10 cellular contexts compared by ENCODE assay signal in the genomic region with DNA sequence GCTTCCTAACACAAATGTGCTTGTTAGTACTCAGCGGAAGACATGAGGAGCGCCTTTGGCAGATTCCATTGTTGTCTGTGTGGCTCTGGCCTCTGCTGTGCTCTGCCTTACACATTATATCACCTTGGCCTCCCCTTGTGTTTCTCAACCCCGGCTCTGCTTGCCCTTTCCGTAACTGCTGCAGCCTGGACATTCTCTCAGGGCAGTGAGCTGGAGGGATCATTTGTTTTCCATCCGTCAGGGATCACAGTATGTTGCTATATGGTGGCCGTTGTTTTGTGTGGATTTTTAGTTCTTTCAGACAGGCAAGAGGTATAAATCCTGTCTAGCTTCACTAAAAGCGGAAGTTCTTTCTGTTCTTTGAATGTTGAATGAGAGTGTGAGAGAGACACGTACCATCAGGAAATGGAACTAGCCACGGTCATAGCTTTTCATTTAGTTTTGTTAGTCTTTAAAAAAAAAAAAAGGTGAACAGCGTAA.
A peak's percentile ranks its signal among the peaks of the same experiment; 100 is the strongest.
DNase-seq lines count a peak whose midpoint lies in the region; ATAC-seq, FAIRE-seq and TF ChIP-seq lines count a peak whose summit lies in the region.
"Had no signal": no experiment of that assay in that cellular context is flagged by ENCODE, and none has a peak within 500 bp of the region (broad histone marks: within the 10 kb centered on the region; RNA-seq: fewer than 3 reads in every experiment).

No MANE protein-coding gene starts in this region.

- peak overlapping the region; percentile 35 to 73 (median 60); a peak in 20 of 22 replicates for H3K9ac ChIP-seq in BLaER1 treated with 17β-estradiol and CSF1 and Interleukin-3, amounts not matched to agents 10 nM and 100 nM
- peak overlapping the region; percentile 63; the same call in 1 of the 2 replicates for H3K9ac ChIP-seq in GM12878 (ENCODE audit: control insufficient read depth, insufficient read depth, low read length)

- H2AFZ ChIP-seq in GM12878 (ENCODE audit: control insufficient read depth, low read depth, low read length), result peak overlapping the region; percentile 82

- CTCF ChIA-PET in GM12878 (lab: Yijun Ruan, JAX), result interaction anchor here (0.6 to 5.6 kb wide), 18 partner anchors 9 to 1319 kb away, joined by 3 to 49 read pairs (median 4); no protein-coding TSS in a partner anchor

- WGBS in GM12878 (ENCODE audit: insufficient coverage, insufficient replicate concordance, low lambda C conversion rate, missing lambda C conversion rate), result 39% methylated on average over 10 of the region's 10 CpGs

- 0 out of 4 replicates have a peak, but pooled peaks of 1 of the 2 experiments have one; percentile 9 for TF ChIP-seq EP300 in GM12878 (IDR thresholded peaks at IDR 0.05; ENCODE audit: borderline replicate concordance in 1 of 2, control insufficient read depth in 1 of 2, low read depth in 2 of 2, low read length in 2 of 2)

- peak overlapping the region in 7 of 10 experiments; percentile 0 to 29 (median 12); a peak in 6 of 20 replicates for H3K4me3 ChIP-seq in BLaER1 treated with 17β-estradiol and CSF1 and Interleukin-3, amounts not matched to agents 10 nM and 100 nM
- H3K4me3 ChIP-seq in GM12878 (peak overlapping the region; percentile 59), ascending aorta (no peak overlapping the region)
- H3K4me3 ChIP-seq: SJSA1 had no signal

- TF ChIP-seq CTCF in GM12878 (IDR thresholded peaks at IDR 0.05 in 2 of 3, conservative IDR thresholded peaks at IDR 0.05 in 1 of 3; ENCODE audit: control insufficient read depth in 2 of 3, extremely low read depth in 1 of 3, insufficient read depth in 1 of 3, low read depth in 3 of 3, low read length in 3 of 3), result no peak
- no peak for TF ChIP-seq CTCF in ascending aorta (IDR thresholded peaks at IDR 0.05)

- RAD21 ChIA-PET in GM12878 (lab: Charles Lee; ENCODE audit: unreplicated experiment), result interaction anchor here (0.7 to 6.2 kb wide), 30 partner anchors 10 to 691 kb away, joined by 3 to 54 read pairs (median 6); a partner anchor contains a TSS

- no peak for DNase-seq in GM12878 (ENCODE audit: low read depth, low spot score)
- no peak for DNase-seq in ascending aorta (ENCODE audit: low spot score in 2 of 2)
- DNase-seq in stimulated activated CD4-positive, alpha-beta T cell treated with anti-CD3 and anti-CD28 coated beads, Interleukin-1b, Interleukin-23, amount 100 ng/mL, for 48 hours, result no peak
- DNase-seq in HCEC 1CT, result no peak
- DNase-seq: DND-41 had no signal

- ATAC-seq in GM19372 (IDR thresholded peaks at IDR 0.05; ENCODE audit: low read depth, unreplicated experiment), result peak; percentile 81
- ATAC-seq in HG03378 (IDR thresholded peaks at IDR 0.05; ENCODE audit: unreplicated experiment), result peak; percentile 77
- ATAC-seq in GM12878, result peak; percentile 88
- no peak for ATAC-seq in activated CD4-positive, CD25-positive, alpha-beta regulatory T cell treated with anti-CD3 and anti-CD28 coated beads, Interleukin-2, amount 50 U/mL, for 24 hours

- no peak for TF ChIP-seq POLR2A in GM12878 (IDR thresholded peaks at IDR 0.05; ENCODE audit: low read depth, low read length)

- TF ChIP-seq RAD21 in GM12878 (IDR thresholded peaks at IDR 0.05; ENCODE audit: insufficient read depth, low read depth, low read length), result no peak

- no peaks in the 10 kb centered on the region for H3K27me3 ChIP-seq in BLaER1 treated with 17β-estradiol and CSF1 and Interleukin-3, amounts not matched to agents 10 nM and 100 nM
- H3K27me3 ChIP-seq in GM12878 (replicated peaks in 1 of 2; ENCODE audit: control insufficient read depth in 2 of 2, insufficient read depth in 2 of 2, low read length in 1 of 2) (no peaks in the 10 kb centered on the region), ascending aorta (no peaks in the 10 kb centered on the region)
- H3K27me3 ChIP-seq: SJSA1 had no signal

- H3K9me3 ChIP-seq in BLaER1 treated with 17β-estradiol and CSF1 and Interleukin-3, amounts not matched to agents 10 nM and 100 nM (replicated peaks in 1 of 11), result peaks cover 36 to 49% (median 43%) of the 10 kb centered on the region in 11 experiments
- H3K9me3 ChIP-seq in GM12878 (replicated peaks; ENCODE audit: control insufficient read depth, insufficient read depth, low read length) (peaks cover 17% of the 10 kb centered on the region), ascending aorta (peaks cover 7 to 17% of the 10 kb centered on the region in 2 donors)

- H3K4me1 ChIP-seq in BLaER1 treated with 17β-estradiol and CSF1 and Interleukin-3, amounts not matched to agents 10 nM and 100 nM, result peaks cover 43 to 51% (median 47%) of the 10 kb centered on the region in 10 experiments
- H3K4me1 ChIP-seq in GM12878 (ENCODE audit: control insufficient read depth, insufficient read depth, low read length), result peaks cover 29% of the 10 kb centered on the region
- H3K4me1 ChIP-seq in ascending aorta, result no peaks in the 10 kb centered on the region
- H3K4me1 ChIP-seq: SJSA1 had no signal

- in situ Hi-C loops in GM12878 (cut with MboI), result no loop called here

- no TSS peak for BruUV-seq in GM12878 (replicated peaks; lab: Mats Ljungman, UMichigan)

- H3K36me3 ChIP-seq in BLaER1 treated with 17β-estradiol and CSF1 and Interleukin-3, amounts not matched to agents 10 nM and 100 nM, result peaks cover 30 to 79% (median 64%) of the 10 kb centered on the region in 11 experiments
- H3K36me3 ChIP-seq in GM12878 (ENCODE audit: control insufficient read depth in 2 of 2, insufficient read depth in 2 of 2, low read length in 1 of 2), result peaks cover 5% of the 10 kb centered on the region in 2 experiments; a peak in 3 of 4 replicates
- no peaks in the 10 kb centered on the region for H3K36me3 ChIP-seq in ascending aorta
- H3K36me3 ChIP-seq: SJSA1 had no signal

- FAIRE-seq in GM12878 (lab: Jason Lieb, UNC), result no peak

- peak overlapping the region; percentile 44 to 80 (median 70); a peak in 21 of 22 replicates for H3K27ac ChIP-seq in BLaER1 treated with 17β-estradiol and CSF1 and Interleukin-3, amounts not matched to agents 10 nM and 100 nM
- H3K27ac ChIP-seq in GM12878 (ENCODE audit: control insufficient read depth, insufficient read depth) (peak overlapping the region; percentile 90), ascending aorta (no peak overlapping the region)
- H3K27ac ChIP-seq: SJSA1 had no signal

- peak overlapping the region; percentile 54 to 92 (median 76) for H3K4me2 ChIP-seq in BLaER1 treated with 17β-estradiol and CSF1 and Interleukin-3, amounts not matched to agents 10 nM and 100 nM
- H3K4me2 ChIP-seq in GM12878 (ENCODE audit: control insufficient read depth, insufficient read depth), result peak overlapping the region; percentile 87

- intact Hi-C loops in GM12878 (cut with micrococcal nuclease; ENCODE audit: unreplicated experiment), result no loop called here
- intact Hi-C loops in ascending aorta (cut with DNase I), result no loop called here

- H3K79me2 ChIP-seq in GM12878 (ENCODE audit: control insufficient read depth, insufficient read depth, low read length), result peaks cover 68% of the 10 kb centered on the region

- POLR2A ChIA-PET in GM12878 (lab: Charles Lee), result interaction anchor here (0.6 to 3.0 kb wide), 18 partner anchors 10 to 571 kb away, joined by 3 to 55 read pairs (median 6); no protein-coding TSS in a partner anchor

- SMC1A ChIA-PET in GM12878 (lab: Charles Lee; ENCODE audit: uncharacterized antibody, unreplicated experiment), result interaction anchor here (0.6 to 6.4 kb wide), 24 partner anchors 11 to 262 kb away, joined by 3 to 136 read pairs (median 8); no protein-coding TSS in a partner anchor

- H4K20me1 ChIP-seq in BLaER1 treated with 17β-estradiol and CSF1 and Interleukin-3, amounts not matched to agents 10 nM and 100 nM, result peaks cover 21 to 57% (median 45%) of the 10 kb centered on the region in 11 experiments; a peak in 17 of 22 replicates
- no peaks in the 10 kb centered on the region for H4K20me1 ChIP-seq in GM12878 (ENCODE audit: control insufficient read depth, insufficient read depth)

TF ChIP-seq in GM12878, 131 proteins besides CTCF, POLR2A, EP300 and RAD21 (continues in another document):
- TF ChIP-seq, protein P1, sequence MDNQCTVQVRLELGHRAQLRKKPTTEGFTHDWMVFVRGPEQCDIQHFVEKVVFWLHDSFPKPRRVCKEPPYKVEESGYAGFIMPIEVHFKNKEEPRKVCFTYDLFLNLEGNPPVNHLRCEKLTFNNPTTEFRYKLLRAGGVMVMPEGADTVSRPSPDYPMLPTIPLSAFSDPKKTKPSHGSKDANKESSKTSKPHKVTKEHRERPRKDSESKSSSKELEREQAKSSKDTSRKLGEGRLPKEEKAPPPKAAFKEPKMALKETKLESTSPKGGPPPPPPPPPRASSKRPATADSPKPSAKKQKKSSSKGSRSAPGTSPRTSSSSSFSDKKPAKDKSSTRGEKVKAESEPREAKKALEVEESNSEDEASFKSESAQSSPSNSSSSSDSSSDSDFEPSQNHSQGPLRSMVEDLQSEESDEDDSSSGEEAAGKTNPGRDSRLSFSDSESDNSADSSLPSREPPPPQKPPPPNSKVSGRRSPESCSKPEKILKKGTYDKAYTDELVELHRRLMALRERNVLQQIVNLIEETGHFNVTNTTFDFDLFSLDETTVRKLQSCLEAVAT (IDR thresholded peaks at IDR 0.05), result peak; percentile 67; the same call in 1 of the 2 replicates
- TF ChIP-seq ZNF622 (IDR thresholded peaks at IDR 0.05), result no peak
- 0 out of 2 replicates have a peak, but pooled peaks have one; percentile 35 for TF ChIP-seq PML (IDR thresholded peaks at IDR 0.05; ENCODE audit: low read length)
- no peak for TF ChIP-seq MYB (IDR thresholded peaks at IDR 0.05; ENCODE audit: borderline replicate concordance, low read depth, low read length)
- no peak for TF ChIP-seq SMAD5 (IDR thresholded peaks at IDR 0.05; ENCODE audit: low read depth)

Comparison
In these comparisons a context has a peak if more than half of its experiments do, and no peak if none do; other contexts are left out.
1. H3K27ac ChIP-seq: peak in BLaER1 treated with 17β-estradiol and CSF1 and Interleukin-3, amounts not matched to agents 10 nM and 100 nM (11 of 11) and GM12878 (single experiment); none in ascending aorta (0 of 2).
2. H3K4me3 ChIP-seq: peak in BLaER1 treated with 17β-estradiol and CSF1 and Interleukin-3, amounts not matched to agents 10 nM and 100 nM (7 of 10) and GM12878 (single experiment); none in ascending aorta (0 of 2).
3. ATAC-seq: peak in GM19372 (single experiment), HG03378 (single experiment) and GM12878 (single experiment); none in activated CD4-positive, CD25-positive, alpha-beta regulatory T cell treated with anti-CD3 and anti-CD28 coated beads, Interleukin-2, amount 50 U/mL, for 24 hours (0 of 2).